In the genomic region with DNA sequence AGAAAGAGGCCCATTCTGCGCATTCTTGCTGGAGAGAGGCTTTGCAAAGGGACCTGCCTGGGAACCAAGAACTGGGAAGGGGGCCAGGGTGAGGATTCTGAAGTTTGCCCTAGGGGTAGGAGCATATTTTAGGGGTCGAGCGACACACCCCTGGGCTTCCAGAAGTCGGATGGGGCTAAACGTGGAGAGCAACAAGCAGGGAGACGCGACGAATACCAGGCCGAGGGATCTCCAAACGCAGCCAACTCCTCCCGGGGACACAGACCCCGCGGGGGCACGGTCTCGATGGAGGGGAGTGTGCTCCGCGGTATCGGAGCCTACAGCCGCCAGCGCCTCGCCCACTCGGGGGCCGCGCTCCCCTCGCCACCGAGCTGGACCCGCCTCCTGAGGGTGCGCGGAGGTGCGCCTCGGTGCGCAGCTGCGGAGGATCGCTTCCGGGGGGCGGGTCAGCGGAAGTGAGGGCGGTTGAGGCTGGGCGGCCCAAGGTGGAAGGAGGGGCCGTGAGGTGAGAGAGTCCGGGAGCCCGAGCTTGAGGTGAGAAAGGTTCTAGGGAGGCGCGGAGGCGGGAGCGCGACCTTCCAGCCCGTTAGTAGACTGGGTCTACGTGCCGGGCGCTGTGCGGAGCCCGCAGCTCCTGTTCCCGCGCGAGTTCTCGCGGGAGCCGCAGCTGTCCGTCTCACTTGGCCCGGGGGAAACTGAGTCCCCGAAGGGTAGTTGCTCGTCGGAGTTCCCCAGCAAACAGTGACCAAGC, we compare ENCODE assay signal across 8 cellular contexts. TPM values are rescaled to one million over a fixed set of nuclear protein-coding genes. Genes with fewer than 3 reads are reported as not detected.
DNase-seq lines count a peak whose midpoint lies in the region; ATAC-seq and TF ChIP-seq lines count a peak whose summit lies in the region.

A gene (plus strand): TSS at position 459 of the 751 bp plus-strand sequence. CDS start 3,151 bp downstream, outside the sequence.

- H3K4me3 ChIP-seq in fibroblast of villous mesenchyme (ENCODE audit: low read depth, low read length) (peak within 1 kb of the TSS; percentile 74), neural progenitor cell (peak within 1 kb of the TSS; percentile 75), subcutaneous abdominal adipose tissue (ENCODE audit: low read depth in 1 of 5, low read length in 5 of 5) (peak within 1 kb of the TSS; percentile 79 to 96 (median 93))

- H3K36me3 ChIP-seq in neural progenitor cell (no peaks in the 10 kb centered on the region), subcutaneous abdominal adipose tissue (ENCODE audit: control insufficient read depth in 5 of 5, insufficient read depth in 5 of 5, low read length in 5 of 5) (peaks cover 0 to 26% (median 21%) of the 10 kb centered on the region in 5 donors)

- H3K9me3 ChIP-seq in neural progenitor cell (ENCODE audit: low read depth) (no peaks in the 10 kb centered on the region), subcutaneous abdominal adipose tissue (ENCODE audit: control insufficient read depth in 5 of 5, low read length in 5 of 5) (no peaks in the 10 kb centered on the region)

- H3K4me2 ChIP-seq in neural progenitor cell, result peak within 1 kb of the TSS; percentile 88

- H3K9ac ChIP-seq in neural progenitor cell (peak within 1 kb of the TSS; percentile 43), subcutaneous abdominal adipose tissue (ENCODE audit: low read length in 5 of 5) (peak within 1 kb of the TSS; percentile 48 to 96 (median 70))

- peaks cover 18% of the 10 kb centered on the region for H4K20me1 ChIP-seq in neural progenitor cell (ENCODE audit: low read depth)

- TF ChIP-seq CTCF in fibroblast of villous mesenchyme (IDR thresholded peaks at IDR 0.05; ENCODE audit: insufficient read depth, low read depth, low read length) (no peak), neural progenitor cell (IDR thresholded peaks at IDR 0.05) (no peak)

- H3K27me3 ChIP-seq in neural progenitor cell (peaks cover 5% of the 10 kb centered on the region), subcutaneous abdominal adipose tissue (ENCODE audit: control insufficient read depth in 5 of 5, insufficient read depth in 4 of 5, low read length in 5 of 5) (no peaks in the 10 kb centered on the region)

- peak; percentile 74 for ATAC-seq in GM21717 (IDR thresholded peaks at IDR 0.05; ENCODE audit: unreplicated experiment)

- H3K27me3 Mint-ChIP-seq in neural progenitor cell (ENCODE audit: insufficient read depth, low read depth), result peaks cover 11% of the 10 kb centered on the region

- peaks cover 25% of the 10 kb centered on the region for H3F3A ChIP-seq in neural progenitor cell (ENCODE audit: low read depth)

- peak within 1 kb of the TSS; percentile 97 for H3K27ac Mint-ChIP-seq in neural progenitor cell

- peaks cover 29% of the 10 kb centered on the region for H3K4me1 Mint-ChIP-seq in neural progenitor cell

- H3K36me3 Mint-ChIP-seq in neural progenitor cell, result peaks cover 7% of the 10 kb centered on the region

- H3K9me3 Mint-ChIP-seq in neural progenitor cell, result no peaks in the 10 kb centered on the region

- peak; percentile 77 for DNase-seq in EH (ENCODE audit: low read depth)
- DNase-seq in KG1 (lab: John Stamatoyannopoulos, UW), result peak; percentile 65
- DNase-seq in SHP77 (lab: John Stamatoyannopoulos, UW), result peak; percentile 70 to 82
- DNase-seq in activated effector memory CD4-positive, alpha-beta T cell treated with anti-CD3 and anti-CD28 coated beads, Interleukin-2, amount 50 U/mL, for 16 hours, result peak; percentile 98
- DNase-seq in fibroblast of villous mesenchyme (ENCODE audit: low read depth), result peak; percentile 72
- DNase-seq in neural progenitor cell (ENCODE audit: low spot score), result peak; percentile 86

- peaks cover 25% of the 10 kb centered on the region for H3K79me2 ChIP-seq in neural progenitor cell (ENCODE audit: low read depth)

- H3K4me3 Mint-ChIP-seq in neural progenitor cell, result peak within 1 kb of the TSS; percentile 99

- H2AFZ ChIP-seq in neural progenitor cell (replicated peaks), result peak within 1 kb of the TSS; percentile 72

- peaks cover 10% of the 10 kb centered on the region for H3K4me1 ChIP-seq in neural progenitor cell
- peaks cover 9 to 45% (median 36%) of the 10 kb centered on the region in 5 donors for H3K4me1 ChIP-seq in subcutaneous abdominal adipose tissue (ENCODE audit: control insufficient read depth in 5 of 5, insufficient read depth in 5 of 5, low read length in 5 of 5)

- no peak within 1 kb of the TSS for H3K27ac ChIP-seq in neural progenitor cell
- peak within 1 kb of the TSS; percentile 70 for H3K27ac ChIP-seq in subcutaneous abdominal adipose tissue (ENCODE audit: low read depth, low read length)

RNA-seq across cellular contexts. Expression of the gene that starts here (rescaled TPM):
- total RNA-seq in fibroblast of villous mesenchyme (46.6 and 47.4 TPM in 2 replicates), neural progenitor cell (ENCODE audit: low replicate concordance) (20.7 and 31.2 TPM in 2 replicates)
